ENCODE assay signal across 10 cellular contexts in the genomic region with DNA sequence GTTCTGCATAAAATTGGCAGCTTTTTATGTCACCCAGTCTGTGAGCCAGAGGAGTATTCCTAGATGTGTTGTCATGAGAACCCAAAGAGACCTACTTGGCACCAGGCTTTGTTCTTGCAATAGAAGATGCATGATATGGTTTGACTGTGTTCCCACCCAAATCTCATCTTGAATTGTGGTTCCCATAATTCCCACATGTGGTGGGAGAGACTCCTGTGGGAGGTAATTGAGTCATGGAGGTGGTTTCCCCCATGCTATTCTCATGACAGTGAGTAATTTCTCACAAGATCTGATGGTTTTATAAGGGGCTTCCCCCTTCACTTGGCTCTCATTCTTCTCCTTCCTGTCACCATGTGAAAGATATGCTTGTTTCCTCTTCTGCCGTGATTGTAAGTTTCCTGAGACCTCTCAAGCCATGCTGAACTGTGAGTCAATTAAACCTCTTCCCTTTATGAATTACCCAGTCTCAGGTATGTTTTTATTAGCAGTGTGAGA.
DNase-seq lines count a peak whose midpoint lies in the region; ATAC-seq and TF ChIP-seq lines count a peak whose summit lies in the region.
"Had no signal": no experiment of that assay in that cellular context is flagged by ENCODE, and none has a peak within 500 bp of the region (broad histone marks: within the 10 kb centered on the region; RNA-seq: fewer than 3 reads in every experiment).

No MANE protein-coding gene starts in this region.

- H3K4me3 Mint-ChIP-seq in activated CD4-positive, alpha-beta T cell treated with anti-CD3 and anti-CD28 coated beads for 36 hours, result no peak overlapping the region

- H3K9me3 Mint-ChIP-seq in activated CD4-positive, alpha-beta T cell treated with anti-CD3 and anti-CD28 coated beads for 36 hours (ENCODE audit: low read depth), result peaks cover 26% of the 10 kb centered on the region

- no peak overlapping the region for H3K9ac ChIP-seq in OCI-LY3 (ENCODE audit: low read length)

- CTCF ChIA-PET in activated CD4-positive, alpha-beta T cell treated with anti-CD3 and anti-CD28 coated beads for 36 hours (lab: Charles Lee), result interaction anchor here (0.6 kb wide), 1 partner anchor 28 kb away, joined by 3 read pairs; no protein-coding TSS in a partner anchor

- H3K36me3 ChIP-seq in OCI-LY3 (replicated peaks; ENCODE audit: low read depth, low read length) (no peaks in the 10 kb centered on the region), right lobe of liver (no peaks in the 10 kb centered on the region)
- H3K36me3 ChIP-seq: esophagus muscularis mucosa had no signal

- in situ Hi-C loops in GM13976 (cut with MboI; ENCODE audit: low sequenced_read_pairs, unreplicated experiment), result no loop called here

- intact Hi-C loops in activated CD4-positive, alpha-beta T cell treated with anti-CD3 and anti-CD28 coated beads for 36 hours (cut with DNase I, micrococcal nuclease), result loop anchor here (1.0 to 10.0 kb wide), 7 partner anchors 236 to 1240 kb away; no protein-coding TSS in a partner anchor
- intact Hi-C loops in right lobe of liver (cut with DNase I), result no loop called here

- H3K4me2 ChIP-seq in OCI-LY3 (ENCODE audit: low read length), result no peak overlapping the region

- peak overlapping the region; percentile 60; the same call in 1 of the 2 replicates for H3K27ac ChIP-seq in OCI-LY3 (ENCODE audit: low read length)
- no peak overlapping the region for H3K27ac ChIP-seq in right lobe of liver
- H3K27ac ChIP-seq: esophagus muscularis mucosa had no signal

- POLR2A ChIA-PET in activated CD4-positive, alpha-beta T cell treated with anti-CD3 and anti-CD28 coated beads for 36 hours (lab: Charles Lee), result interaction anchor here (0.6 kb wide), 1 partner anchor 749 kb away, joined by 3 read pairs; no protein-coding TSS in a partner anchor

- no peak overlapping the region for H2AFZ ChIP-seq in OCI-LY3 (ENCODE audit: low read depth, low read length)

- H3K4me1 ChIP-seq in OCI-LY3 (ENCODE audit: low read length) (peaks cover 15% of the 10 kb centered on the region; the same call in 1 of the 2 replicates), right lobe of liver (no peaks in the 10 kb centered on the region)
- H3K4me1 ChIP-seq: esophagus muscularis mucosa had no signal

- peak; percentile 33 for DNase-seq in activated CD4-positive, alpha-beta T cell treated with anti-CD3 and anti-CD28 coated beads for 36 hours
- no peak for DNase-seq in activated CD4-positive, alpha-beta T cell treated with anti-CD3 and anti-CD28 coated beads for 4 hours
- DNase-seq in kidney tubule cell (ENCODE audit: low spot score) (peak; percentile 88), right lobe of liver (no peak), GM13976 (ENCODE audit: low spot score) (no peak), NCI-H446 (lab: John Stamatoyannopoulos, UW) (no peak)

- H3K27ac Mint-ChIP-seq in activated CD4-positive, alpha-beta T cell treated with anti-CD3 and anti-CD28 coated beads for 36 hours, result peak overlapping the region; percentile 11
- H3K27ac Mint-ChIP-seq: IgD-negative memory B cell had no signal

- H4K20me1 ChIP-seq in OCI-LY3 (ENCODE audit: insufficient read depth, low read length), result no peaks in the 10 kb centered on the region

- no peaks in the 10 kb centered on the region for H3K79me2 ChIP-seq in OCI-LY3 (ENCODE audit: low read length)

- H3K4me3 ChIP-seq in OCI-LY3 (ENCODE audit: low read length) (no peak overlapping the region), right lobe of liver (no peak overlapping the region)
- H3K4me3 ChIP-seq: esophagus muscularis mucosa had no signal

- H3K27me3 ChIP-seq in OCI-LY3 (ENCODE audit: low read depth, low read length), result no peaks in the 10 kb centered on the region
- H3K27me3 ChIP-seq in right lobe of liver, result no peaks in the 10 kb centered on the region
- H3K27me3 ChIP-seq: esophagus muscularis mucosa had no signal

- H3K36me3 Mint-ChIP-seq in activated CD4-positive, alpha-beta T cell treated with anti-CD3 and anti-CD28 coated beads for 36 hours (ENCODE audit: low read depth), result peaks cover 7% of the 10 kb centered on the region
- H3K36me3 Mint-ChIP-seq: IgD-negative memory B cell had no signal

- 0% methylated on average over 1 of the region's 1 CpG for WGBS in right lobe of liver (ENCODE audit: insufficient coverage, low coverage, low lambda C conversion rate, missing lambda C conversion rate)

- peaks cover 16% of the 10 kb centered on the region for H3K27me3 Mint-ChIP-seq in activated CD4-positive, alpha-beta T cell treated with anti-CD3 and anti-CD28 coated beads for 36 hours
- H3K27me3 Mint-ChIP-seq: IgD-negative memory B cell had no signal

- no peak for TF ChIP-seq CTCF in OCI-LY3 (IDR thresholded peaks at IDR 0.05; ENCODE audit: low read depth, low read length)
- TF ChIP-seq CTCF in right lobe of liver (IDR thresholded peaks at IDR 0.05), result no peak
- TF ChIP-seq CTCF in GM13976 (IDR thresholded peaks at IDR 0.05; ENCODE audit: borderline replicate concordance, control extremely low read depth, extremely low read depth, insufficient read depth, missing control alignments), result no peak

- H3K9me3 ChIP-seq in OCI-LY3 (ENCODE audit: insufficient read depth, low read length) (peaks cover 16% of the 10 kb centered on the region; the same call in 1 of the 2 replicates), right lobe of liver (no peaks in the 10 kb centered on the region)

- peaks cover 28% of the 10 kb centered on the region for H3K4me1 Mint-ChIP-seq in activated CD4-positive, alpha-beta T cell treated with anti-CD3 and anti-CD28 coated beads for 36 hours

- ATAC-seq in activated CD4-positive, alpha-beta T cell treated with anti-CD3 and anti-CD28 coated beads for 36 hours, result peak; percentile 74
- peak; percentile 71 for ATAC-seq in GM21737 (IDR thresholded peaks at IDR 0.05; ENCODE audit: unreplicated experiment)
- no peak for ATAC-seq in right lobe of liver

- no peak for TF ChIP-seq POLR2A in right lobe of liver (IDR thresholded peaks at IDR 0.05)

Comparison
In these comparisons a context has a peak if more than half of its experiments do, and no peak if none do; other contexts are left out.
1. DNase-seq: peak in activated CD4-positive, alpha-beta T cell treated with anti-CD3 and anti-CD28 coated beads for 36 hours (single experiment) and kidney tubule cell (single experiment); none in activated CD4-positive, alpha-beta T cell treated with anti-CD3 and anti-CD28 coated beads for 4 hours (0 of 2), right lobe of liver (0 of 3), GM13976 (single experiment) and NCI-H446 (0 of 2).
2. ATAC-seq: peak in activated CD4-positive, alpha-beta T cell treated with anti-CD3 and anti-CD28 coated beads for 36 hours (single experiment) and GM21737 (single experiment); none in right lobe of liver (0 of 4).
3. intact Hi-C loops: an anchor here in activated CD4-positive, alpha-beta T cell treated with anti-CD3 and anti-CD28 coated beads for 36 hours (1.0 to 10.0 kb wide); none called in right lobe of liver.